23 cellular contexts compared by ENCODE assay signal in the genomic region with DNA sequence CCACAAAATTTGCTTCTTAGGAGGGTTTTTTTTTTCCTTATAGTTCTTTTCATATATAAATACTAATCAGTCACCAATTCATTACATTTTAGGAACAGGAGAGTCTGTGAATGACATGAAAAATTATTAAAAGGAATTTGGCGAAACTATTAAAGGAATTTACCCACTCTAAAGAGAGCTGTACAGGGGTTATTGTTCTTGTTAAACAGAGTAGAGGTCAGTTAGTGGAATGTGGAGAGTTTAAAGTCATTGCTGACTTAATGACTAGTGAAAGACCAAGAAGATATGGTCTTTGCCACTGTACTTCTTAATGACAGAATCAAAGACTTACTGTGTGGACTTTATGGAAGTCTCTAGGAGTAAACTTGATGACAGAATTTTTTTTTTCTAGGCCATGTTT.
"Had no signal": no experiment of that assay in that cellular context is flagged by ENCODE, and none has a peak within 500 bp of the region (broad histone marks: within the 10 kb centered on the region; RNA-seq: fewer than 3 reads in every experiment).

No MANE protein-coding gene starts in this region.

- H3K4me3 ChIP-seq: esophagus squamous epithelium, lung, stomach, testis had no signal

- H3K9me3 ChIP-seq: esophagus squamous epithelium, stomach, testis had no signal

- H3K4me3 Mint-ChIP-seq: activated CD4-positive, alpha-beta T cell treated with anti-CD3 and anti-CD28 coated beads, Interleukin-2, amount 10 ng/mL, durations not matched to agents 7 days and 5 days; activated naive CD4-positive, alpha-beta T cell treated with anti-CD3 and anti-CD28 coated beads, Interleukin-2, amount 10 ng/mL, durations not matched to agents 7 days and 5 days; activated naive CD8-positive, alpha-beta T cell treated with anti-CD3 and anti-CD28 coated beads, Interleukin-2, amount 50 U/mL, for 24 hours; immature natural killer cell; neural crest cell; stimulated activated effector memory CD8-positive, alpha-beta T cell treated with anti-CD3 and anti-CD28 coated beads, Interleukin-12 subunit alpha, Interleukin-12 subunit beta, amount 100 ng/mL, for 72 hours; T-helper 1 cell treated with Interleukin-12 subunit alpha and Interleukin-12 subunit beta and Interleukin-4 antibody, amounts not matched to agents 30 μg/mL and 1 μg/mL, for 36 hours had no signal

- DNase-seq: activated CD4-positive, alpha-beta T cell treated with anti-CD3 and anti-CD28 coated beads, Interleukin-2, amount 10 ng/mL, durations not matched to agents 7 days and 5 days; activated CD8-positive, alpha-beta memory T cell treated with anti-CD3 and anti-CD28 coated beads, Interleukin-2, amount 50 U/mL, for 4 hours; activated effector memory CD4-positive, alpha-beta T cell treated with Interleukin-2 at 50 U/mL for 16 hours; activated naive CD4-positive, alpha-beta T cell treated with anti-CD3 and anti-CD28 coated beads, Interleukin-2, amount 10 ng/mL, durations not matched to agents 7 days and 5 days; activated naive CD8-positive, alpha-beta T cell treated with anti-CD3 and anti-CD28 coated beads, Interleukin-2, amount 50 U/mL, for 24 hours; activated T-cell treated with anti-CD3 and anti-CD28 coated beads, Interleukin-2, amount 50 U/mL, for 48 hours; aorta; dermis blood vessel endothelial cell; effector memory CD4-positive, alpha-beta T cell; esophagus squamous epithelium; immature natural killer cell; left colon; midbrain; right cardiac atrium; stimulated activated CD4-positive, alpha-beta T cell treated with anti-CD3 and anti-CD28 coated beads, Interleukin-4, amount 100 ng/mL, for 24 hours; stomach; testis had no signal

- H3K36me3 Mint-ChIP-seq: activated naive CD4-positive, alpha-beta T cell treated with anti-CD3 and anti-CD28 coated beads, Interleukin-2, amount 10 ng/mL, durations not matched to agents 7 days and 5 days; immature natural killer cell; stimulated activated effector memory CD8-positive, alpha-beta T cell treated with anti-CD3 and anti-CD28 coated beads, Interleukin-12 subunit alpha, Interleukin-12 subunit beta, amount 100 ng/mL, for 72 hours had no signal

- H3K36me3 ChIP-seq: esophagus squamous epithelium, stomach had no signal

- H3K9me3 Mint-ChIP-seq: activated CD4-positive, alpha-beta T cell treated with anti-CD3 and anti-CD28 coated beads, Interleukin-2, amount 10 ng/mL, durations not matched to agents 7 days and 5 days; activated naive CD4-positive, alpha-beta T cell treated with anti-CD3 and anti-CD28 coated beads, Interleukin-2, amount 10 ng/mL, durations not matched to agents 7 days and 5 days; activated naive CD8-positive, alpha-beta T cell treated with anti-CD3 and anti-CD28 coated beads, Interleukin-2, amount 50 U/mL, for 24 hours; immature natural killer cell; neural crest cell; stimulated activated effector memory CD8-positive, alpha-beta T cell treated with anti-CD3 and anti-CD28 coated beads, Interleukin-12 subunit alpha, Interleukin-12 subunit beta, amount 100 ng/mL, for 72 hours; T-helper 1 cell treated with Interleukin-12 subunit alpha and Interleukin-12 subunit beta and Interleukin-4 antibody, amounts not matched to agents 30 μg/mL and 1 μg/mL, for 36 hours had no signal

- H3K27ac Mint-ChIP-seq: activated CD4-positive, alpha-beta T cell treated with anti-CD3 and anti-CD28 coated beads, Interleukin-2, amount 10 ng/mL, durations not matched to agents 7 days and 5 days; activated naive CD4-positive, alpha-beta T cell treated with anti-CD3 and anti-CD28 coated beads, Interleukin-2, amount 10 ng/mL, durations not matched to agents 7 days and 5 days; activated naive CD8-positive, alpha-beta T cell treated with anti-CD3 and anti-CD28 coated beads, Interleukin-2, amount 50 U/mL, for 24 hours; immature natural killer cell; stimulated activated effector memory CD8-positive, alpha-beta T cell treated with anti-CD3 and anti-CD28 coated beads, Interleukin-12 subunit alpha, Interleukin-12 subunit beta, amount 100 ng/mL, for 72 hours; T-helper 1 cell treated with Interleukin-12 subunit alpha and Interleukin-12 subunit beta and Interleukin-4 antibody, amounts not matched to agents 30 μg/mL and 1 μg/mL, for 36 hours had no signal

- H3K27me3 ChIP-seq: esophagus squamous epithelium, stomach, testis had no signal

- H3K4me1 Mint-ChIP-seq: activated CD4-positive, alpha-beta T cell treated with anti-CD3 and anti-CD28 coated beads, Interleukin-2, amount 10 ng/mL, durations not matched to agents 7 days and 5 days; activated naive CD4-positive, alpha-beta T cell treated with anti-CD3 and anti-CD28 coated beads, Interleukin-2, amount 10 ng/mL, durations not matched to agents 7 days and 5 days; activated naive CD8-positive, alpha-beta T cell treated with anti-CD3 and anti-CD28 coated beads, Interleukin-2, amount 50 U/mL, for 24 hours; immature natural killer cell; stimulated activated effector memory CD8-positive, alpha-beta T cell treated with anti-CD3 and anti-CD28 coated beads, Interleukin-12 subunit alpha, Interleukin-12 subunit beta, amount 100 ng/mL, for 72 hours had no signal

- H3K27me3 Mint-ChIP-seq: activated CD4-positive, alpha-beta T cell treated with anti-CD3 and anti-CD28 coated beads, Interleukin-2, amount 10 ng/mL, durations not matched to agents 7 days and 5 days; activated naive CD8-positive, alpha-beta T cell treated with anti-CD3 and anti-CD28 coated beads, Interleukin-2, amount 50 U/mL, for 24 hours had no signal

- H3K4me1 ChIP-seq: testis had no signal

- FAIRE-seq: endothelial cell of umbilical vein had no signal

- H3K27ac ChIP-seq: esophagus squamous epithelium, stomach, testis had no signal

- ATAC-seq: activated CD4-positive, CD25-positive, alpha-beta regulatory T cell treated with anti-CD3 and anti-CD28 coated beads, Interleukin-2, amount 50 U/mL, for 24 hours; activated naive CD8-positive, alpha-beta T cell treated with anti-CD3 and anti-CD28 coated beads, Interleukin-2, amount 50 U/mL, for 24 hours; left colon; right cardiac atrium; stimulated activated effector memory CD8-positive, alpha-beta T cell treated with anti-CD3 and anti-CD28 coated beads, Interleukin-12 subunit alpha, Interleukin-12 subunit beta, amount 100 ng/mL, for 72 hours had no signal
